ENCODE assay signal across 13 cellular contexts in genomic region chr4:37662861-37663390, GRCh38. TPM values are rescaled to one million over a fixed set of nuclear protein-coding genes. Genes with fewer than 3 reads are reported as not detected.
DNase-seq lines count a peak whose midpoint lies in the region; ATAC-seq, FAIRE-seq and TF ChIP-seq lines count a peak whose summit lies in the region.
"Had no signal": no experiment of that assay in that cellular context is flagged by ENCODE, and none has a peak within 500 bp of the region (broad histone marks: within the 10 kb centered on the region; RNA-seq: fewer than 3 reads in every experiment).

No MANE protein-coding gene starts in this region.

- FAIRE-seq in H1 (lab: Jason Lieb, UNC): no peak

- peak overlapping the region in 1 of 4 experiments; percentile 23; a peak in 1 of 8 replicates for H3K4me3 ChIP-seq in H1 (ENCODE audit: extremely low read depth in 1 of 4, insufficient read depth in 2 of 4, low read depth in 3 of 4, low read length in 4 of 4)
- H3K4me3 ChIP-seq in mesenchymal stem cell (ENCODE audit: insufficient read depth in 1 of 2, low read depth in 1 of 2, low read length in 2 of 2): peak overlapping the region in 1 of 2 experiments; percentile 32
- H3K4me3 ChIP-seq in upper lobe of left lung: no peak overlapping the region

- peaks cover 6% of the 10 kb centered on the region for H3K9me3 Mint-ChIP-seq in T-helper 1 cell treated with Interleukin-12 subunit alpha and Interleukin-12 subunit beta and Interleukin-4 antibody, amounts not matched to agents 30 μg/mL and 1 μg/mL, for 36 hours
- H3K9me3 Mint-ChIP-seq in natural killer cell: no peaks in the 10 kb centered on the region

- no peak overlapping the region for H4K8ac ChIP-seq in H1 (ENCODE audit: extremely low read depth, insufficient read depth, low read length)
- no peak overlapping the region for H4K8ac ChIP-seq in mesenchymal stem cell (ENCODE audit: low read length)

- H3K23me2 ChIP-seq in H1 (ENCODE audit: low read depth, low read length): no peaks in the 10 kb centered on the region; the same call in 1 of the 2 replicates

- TF ChIP-seq RAD21 in H1 (IDR thresholded peaks at IDR 0.05 in 1 of 2, conservative IDR thresholded peaks at IDR 0.05 in 1 of 2; ENCODE audit: low read depth in 2 of 2, low read length in 2 of 2): no peak

- no peaks in the 10 kb centered on the region; a peak in 1 of 4 replicates for H3K9me3 ChIP-seq in H1 (ENCODE audit: insufficient read depth in 2 of 2, low read depth in 1 of 2, low read length in 1 of 2)
- no peaks in the 10 kb centered on the region for H3K9me3 ChIP-seq in mesenchymal stem cell (ENCODE audit: control insufficient read depth, low read length)
- H3K9me3 ChIP-seq in upper lobe of left lung: no peaks in the 10 kb centered on the region

- TF ChIP-seq POLR2A in H1 (IDR thresholded peaks at IDR 0.05; ENCODE audit: control extremely low read depth in 1 of 2, low read depth in 2 of 2, low read length in 2 of 2) (no peak), upper lobe of left lung (IDR thresholded peaks at IDR 0.05) (no peak)

- no peak overlapping the region for H2BK120ac ChIP-seq in H1 (replicated peaks; ENCODE audit: low read depth, low read length)
- H2BK120ac ChIP-seq in mesenchymal stem cell (ENCODE audit: low read depth, low read length): no peak overlapping the region

- H3K27ac Mint-ChIP-seq in T-helper 1 cell treated with Interleukin-12 subunit alpha and Interleukin-12 subunit beta and Interleukin-4 antibody, amounts not matched to agents 30 μg/mL and 1 μg/mL, for 36 hours: peak overlapping the region; percentile 11
- H3K27ac Mint-ChIP-seq in natural killer cell: no peak overlapping the region

- no peaks in the 10 kb centered on the region for H3K36me3 ChIP-seq in H1 (ENCODE audit: control insufficient read depth in 2 of 4, insufficient read depth in 4 of 4, low read length in 3 of 4)
- no peaks in the 10 kb centered on the region for H3K36me3 ChIP-seq in mesenchymal stem cell (ENCODE audit: control insufficient read depth in 1 of 2, insufficient read depth in 2 of 2, low read depth in 1 of 2, low read length in 2 of 2)
- H3K36me3 ChIP-seq in upper lobe of left lung: no peaks in the 10 kb centered on the region

- H3K4ac ChIP-seq in H1 (replicated peaks; ENCODE audit: insufficient read length, low read depth, low read length) (no peak overlapping the region), mesenchymal stem cell (ENCODE audit: low read depth in 1 of 2, low read length in 2 of 2) (no peak overlapping the region)

- H2BK5ac ChIP-seq in H1 (ENCODE audit: low read depth, low read length) (no peak overlapping the region), mesenchymal stem cell (ENCODE audit: low read depth, low read length, poor library complexity, severe bottlenecking) (peak overlapping the region; percentile 10)

- H3K14ac ChIP-seq in H1 (ENCODE audit: insufficient read length) (no peak overlapping the region), mesenchymal stem cell (ENCODE audit: low read length in 2 of 2) (no peak overlapping the region)

- H2AFZ ChIP-seq in H1 (ENCODE audit: low read length): no peak overlapping the region
- no peak overlapping the region for H2AFZ ChIP-seq in mesenchymal stem cell (ENCODE audit: low read depth, low read length)

- TF ChIP-seq EP300 in H1 (IDR thresholded peaks at IDR 0.05; ENCODE audit: borderline replicate concordance in 1 of 2, low read depth in 2 of 2, low read length in 2 of 2) (no peak), upper lobe of left lung (IDR thresholded peaks at IDR 0.05) (no peak)

- intact Hi-C loops in natural killer cell (cut with micrococcal nuclease): no loop called here

- CTCF ChIA-PET in H1 (lab: Charles Lee; ENCODE audit: partially characterized antibody): no interaction called here

- TF ChIP-seq CTCF in H1 (IDR thresholded peaks at IDR 0.05; ENCODE audit: control extremely low read depth in 1 of 3, insufficient read depth in 1 of 3, low read depth in 1 of 3, low read length in 3 of 3) (no peak), upper lobe of left lung (IDR thresholded peaks at IDR 0.05) (no peak), natural killer cell (IDR thresholded peaks at IDR 0.05) (no peak)

- H3K79me1 ChIP-seq in H1 (ENCODE audit: low read depth, low read length): peaks cover 3% of the 10 kb centered on the region
- H3K79me1 ChIP-seq in mesenchymal stem cell (replicated peaks; ENCODE audit: low read length, poor library complexity, severe bottlenecking): peaks cover 30% of the 10 kb centered on the region

- H3K4me1 Mint-ChIP-seq in T-helper 1 cell treated with Interleukin-12 subunit alpha and Interleukin-12 subunit beta and Interleukin-4 antibody, amounts not matched to agents 30 μg/mL and 1 μg/mL, for 36 hours (ENCODE audit: low read depth): peaks cover 74% of the 10 kb centered on the region
- peaks cover 33 to 35% of the 10 kb centered on the region in 2 donors for H3K4me1 Mint-ChIP-seq in natural killer cell

- H3K27me3 Mint-ChIP-seq in T-helper 1 cell treated with Interleukin-12 subunit alpha and Interleukin-12 subunit beta and Interleukin-4 antibody, amounts not matched to agents 30 μg/mL and 1 μg/mL, for 36 hours (ENCODE audit: low read depth): no peaks in the 10 kb centered on the region
- no peaks in the 10 kb centered on the region for H3K27me3 Mint-ChIP-seq in natural killer cell (ENCODE audit: low read depth in 2 of 2)
- H3K27me3 Mint-ChIP-seq: stimulated activated naive CD8-positive, alpha-beta T cell treated with anti-CD3 and anti-CD28 coated beads, Interleukin-15, amount 100 ng/mL, for 72 hours had no signal

- H2BK12ac ChIP-seq in H1 (ENCODE audit: low read depth, low read length): peak overlapping the region; percentile 62; the same call in 1 of the 2 replicates
- H2BK12ac ChIP-seq in mesenchymal stem cell (ENCODE audit: low read length in 2 of 2): no peak overlapping the region

- H3K18ac ChIP-seq in H1 (ENCODE audit: extremely low read depth, low read length): no peak overlapping the region; the same call in 1 of the 2 replicates
- peak overlapping the region; percentile 54 to 61 for H3K18ac ChIP-seq in mesenchymal stem cell (ENCODE audit: low read depth in 1 of 2, low read length in 2 of 2)

- no peak overlapping the region for H2BK15ac ChIP-seq in H1 (ENCODE audit: low read length)
- no peak overlapping the region for H2BK15ac ChIP-seq in mesenchymal stem cell (ENCODE audit: low read depth, poor library complexity, severe bottlenecking)

- DNase-seq in T-helper 1 cell (no peak), H1 (ENCODE audit: low read depth in 1 of 2, low spot score in 2 of 2) (no peak), mesenchymal stem cell (peak; percentile 63), upper lobe of left lung (no peak), NCI-H1436 treated with DMSO at 0.1 percent for 48 hours (lab: John Stamatoyannopoulos, UW) (no peak), natural killer cell (no peak), hippocampal formation (lab: John Stamatoyannopoulos, UW) (no peak)
- DNase-seq: activated T-cell treated with anti-CD3 and anti-CD28 coated beads, Interleukin-2, amount 50 U/mL, for 4 hours; central memory CD4-positive, alpha-beta T cell; GF-D8; NCI-H1092; stimulated activated naive CD8-positive, alpha-beta T cell treated with anti-CD3 and anti-CD28 coated beads, Interleukin-15, amount 100 ng/mL, for 72 hours had no signal

- 63% methylated on average over 3 of the region's 5 CpGs; no CpG with 5 or more reads in 1 of the 2 experiments for WGBS in H1 (ENCODE audit: extremely low coverage in 1 of 2, insufficient coverage in 1 of 2, insufficient read length in 1 of 2, insufficient replicate concordance in 2 of 2, low coverage in 1 of 2, low lambda C conversion rate in 2 of 2, missing lambda C conversion rate in 1 of 2), 2 experiments
- WGBS in mesenchymal stem cell: 67% methylated on average over 3 of the region's 5 CpGs
- 47 to 50% methylated on average over 5 of the region's 5 CpGs for WGBS in upper lobe of left lung, 2 donors

- H3K4me2 ChIP-seq in H1 (ENCODE audit: insufficient read depth in 1 of 2, low read depth in 2 of 2, low read length in 2 of 2) (peak overlapping the region; percentile 38; a peak in 2 of 4 replicates), mesenchymal stem cell (ENCODE audit: low read length, poor library complexity, severe bottlenecking) (peak overlapping the region; percentile 44)

- H4K20me1 ChIP-seq in H1 (replicated peaks in 1 of 2; ENCODE audit: control insufficient read depth in 1 of 2, insufficient read depth in 2 of 2, low read length in 2 of 2): no peaks in the 10 kb centered on the region

- 0 out of 2 replicates have a peak overlapping the region, but pooled peaks have one; percentile 41 for H2AK5ac ChIP-seq in H1 (ENCODE audit: low read depth, low read length)
- H2AK5ac ChIP-seq in mesenchymal stem cell (ENCODE audit: low read length, severe bottlenecking): peak overlapping the region; percentile 92

- H3K23ac ChIP-seq in H1 (ENCODE audit: insufficient read length) (no peak overlapping the region), mesenchymal stem cell (ENCODE audit: low read length in 2 of 2) (no peak overlapping the region)

- H3K27me3 ChIP-seq in H1 (replicated peaks in 1 of 4; ENCODE audit: control insufficient read depth in 3 of 4, extremely low read depth in 1 of 4, insufficient read depth in 3 of 4, low read length in 3 of 4): no peaks in the 10 kb centered on the region; a peak in 1 of 7 replicates
- H3K27me3 ChIP-seq in mesenchymal stem cell (ENCODE audit: control insufficient read depth in 1 of 2, insufficient read depth in 1 of 2, low read length in 2 of 2): no peaks in the 10 kb centered on the region
- H3K27me3 ChIP-seq in upper lobe of left lung: no peaks in the 10 kb centered on the region

- H3K9ac ChIP-seq in H1 (replicated peaks in 1 of 4; ENCODE audit: extremely low read depth in 1 of 4, low read depth in 3 of 4, low read length in 3 of 4): no peak overlapping the region
- no peak overlapping the region for H3K9ac ChIP-seq in mesenchymal stem cell (ENCODE audit: low read length)

- no peak overlapping the region for H4K5ac ChIP-seq in H1 (ENCODE audit: insufficient read length, low read depth, low read length)

- H3K79me2 ChIP-seq in H1 (ENCODE audit: control insufficient read depth in 1 of 2, insufficient read depth in 2 of 2, low read length in 2 of 2): peaks cover 0 to 10% of the 10 kb centered on the region in 2 experiments; a peak in 1 of 4 replicates

- H4K91ac ChIP-seq in H1 (replicated peaks; ENCODE audit: insufficient read length, low read length): no peak overlapping the region
- H4K91ac ChIP-seq in mesenchymal stem cell (ENCODE audit: low read length): no peak overlapping the region

- peaks cover 36% of the 10 kb centered on the region for H3K36me3 Mint-ChIP-seq in T-helper 1 cell treated with Interleukin-12 subunit alpha and Interleukin-12 subunit beta and Interleukin-4 antibody, amounts not matched to agents 30 μg/mL and 1 μg/mL, for 36 hours (ENCODE audit: low read depth)
- no peaks in the 10 kb centered on the region for H3K36me3 Mint-ChIP-seq in natural killer cell

- ATAC-seq in upper lobe of left lung (ENCODE audit: low FRiP score in 2 of 2) (no peak), natural killer cell (no peak)
- ATAC-seq: activated T-cell treated with anti-CD3 and anti-CD28 coated beads, Interleukin-2, amount 50 U/mL, for 4 hours; stimulated activated naive CD8-positive, alpha-beta T cell treated with anti-CD3 and anti-CD28 coated beads, Interleukin-15, amount 100 ng/mL, for 72 hours had no signal

- peaks cover 4 to 19% (median 11%) of the 10 kb centered on the region in 4 experiments for H3K4me1 ChIP-seq in H1 (replicated peaks in 1 of 4; ENCODE audit: control insufficient read depth in 3 of 4, insufficient read depth in 4 of 4, low read length in 3 of 4)
- H3K4me1 ChIP-seq in mesenchymal stem cell (ENCODE audit: control insufficient read depth, insufficient read depth, low read depth, low read length): peaks cover 30% of the 10 kb centered on the region
- peaks cover 46 to 57% (median 50%) of the 10 kb centered on the region in 4 donors for H3K4me1 ChIP-seq in upper lobe of left lung

- H3K27ac ChIP-seq in H1 (ENCODE audit: low read depth, low read length): no peak overlapping the region
- peak overlapping the region; percentile 74 for H3K27ac ChIP-seq in mesenchymal stem cell (ENCODE audit: low read length, poor library complexity, severe bottlenecking)
- peak overlapping the region in 3 of 4 donors; percentile 43 to 58 (median 50) for H3K27ac ChIP-seq in upper lobe of left lung

- no peak overlapping the region for H3K56ac ChIP-seq in H1 (replicated peaks; ENCODE audit: insufficient read length, low read depth, low read length)

- H3K4me3 Mint-ChIP-seq in T-helper 1 cell treated with Interleukin-12 subunit alpha and Interleukin-12 subunit beta and Interleukin-4 antibody, amounts not matched to agents 30 μg/mL and 1 μg/mL, for 36 hours: no peak overlapping the region
- H3K4me3 Mint-ChIP-seq in natural killer cell: no peak overlapping the region
- H3K4me3 Mint-ChIP-seq: activated T-cell treated with anti-CD3 and anti-CD28 coated beads, Interleukin-2, amount 50 U/mL, for 4 hours; stimulated activated naive CD8-positive, alpha-beta T cell treated with anti-CD3 and anti-CD28 coated beads, Interleukin-15, amount 100 ng/mL, for 72 hours had no signal

- no peak overlapping the region for H2BK20ac ChIP-seq in H1 (ENCODE audit: low read length)

- POLR2A ChIA-PET in H1 (lab: Charles Lee; ENCODE audit: partially characterized antibody): no interaction called here

RNA-seq across cellular contexts. Expression of gene RELL1, which starts 23.2 kb away (rescaled TPM):
- total RNA-seq in H1 (2021; fragmentation: NEBNext Ultra II Directional; extraction: Animal tissue kit (Norgen Biotek cat#: 25700)): 13.7 and 14.1 TPM in 2 replicates
- polyA plus RNA-seq in H1 (2011; rRNA removed): 2.1 and 2.2 TPM in 2 replicates
- 2.9 TPM for polyA plus RNA-seq in H1 (2011; cell fraction: cytosol; rRNA removed)
- polyA plus RNA-seq in H1 (2011; cell fraction: nucleus; rRNA removed): 2.5 TPM
- polyA plus RNA-seq in H1 (2012, experiment 1 of 2): 2.9 to 4.0 TPM (median 3.1 TPM) in 4 replicates
- 0.68 TPM for polyA plus RNA-seq in H1 (2012, experiment 2 of 2)
- polyA plus RNA-seq in H1 (2013, experiment 1 of 2): 8.5 TPM
- polyA plus RNA-seq in H1 (2013, experiment 2 of 2): 10.2 TPM
- 10.9 and 12.0 TPM in 2 replicates for polyA minus RNA-seq in H1 (2011; rRNA and poly(A)+ RNA removed)
- polyA minus RNA-seq in H1 (2011; cell fraction: cytosol; rRNA and poly(A)+ RNA removed): 9.8 TPM
- 10.0 TPM for polyA minus RNA-seq in H1 (2011; cell fraction: nucleus; rRNA and poly(A)+ RNA removed)
- 17.5 TPM for polyA plus RNA-seq in mesenchymal stem cell (2013, experiment 1 of 2)
- 17.2 TPM for polyA plus RNA-seq in mesenchymal stem cell (2013, experiment 2 of 2)
- total RNA-seq in upper lobe of left lung (10 to 100 TPM; 21.2 to 58.8 (median 40.7) TPM), natural killer cell (10 to 100 TPM; 15.2 to 21.3 (median 15.2) TPM)
